Comparison of ENCODE assay signal across 8 cellular contexts in genomic region chr10:101042667-101043355, GRCh38. TPM values are rescaled to one million over a fixed set of nuclear protein-coding genes. Genes with fewer than 3 reads are reported as not detected.
DNase-seq lines count a peak whose midpoint lies in the region; ATAC-seq and TF ChIP-seq lines count a peak whose summit lies in the region.

No MANE protein-coding gene starts in this region.

- H3K27me3 ChIP-seq in adrenal gland (peaks cover 13% of the 10 kb centered on the region), heart right ventricle (peaks cover 0 to 28% (median 16%) of the 10 kb centered on the region in 7 donors), upper lobe of right lung (peaks cover 14% of the 10 kb centered on the region)

- ATAC-seq in HG02678 (IDR thresholded peaks at IDR 0.05; ENCODE audit: unreplicated experiment) (peak; percentile 95), heart right ventricle (peak; percentile 92 to 97 (median 95)), upper lobe of right lung (peak; percentile 97)

- TF ChIP-seq CTCF in GM12865 (IDR thresholded peaks at IDR 0.05; ENCODE audit: insufficient read depth, low read depth, low read length, missing control alignments), result no peak
- TF ChIP-seq CTCF in adrenal gland (IDR thresholded peaks at IDR 0.05), result no peak
- no peak for TF ChIP-seq CTCF in heart right ventricle (IDR thresholded peaks at IDR 0.05)
- no peak for TF ChIP-seq CTCF in upper lobe of right lung (IDR thresholded peaks at IDR 0.05)

- H3K27ac ChIP-seq in adrenal gland (peak overlapping the region; percentile 86 to 95 (median 89)), heart right ventricle (peak overlapping the region; percentile 47 to 91 (median 84)), upper lobe of right lung (peak overlapping the region; percentile 91)

- intact Hi-C loops in adrenal gland (cut with DNase I) (no loop called here), heart right ventricle (cut with DNase I) (loop anchor here in 5 of 10 donors (1.0 to 10.0 kb wide), 5 partner anchors 18 to 102 kb away; partner anchors contain the start of genes KAZALD1 (in 2 of the 5) and TLX1 (in 1 of the 5)), posterior vena cava (cut with DNase I) (no loop called here), upper lobe of right lung (cut with DNase I) (no loop called here)

- peak; percentile 95 for DNase-seq in GM12865 (ENCODE audit: low read depth)
- DNase-seq in NCI-H1417 (lab: John Stamatoyannopoulos, UW), result peak; percentile 87 to 95 (median 90)
- peak; percentile 96 for DNase-seq in SW480 (ENCODE audit: low spot score)
- peak; percentile 96 to 99 (median 98) for DNase-seq in adrenal gland
- peak; percentile 95 to 97 for DNase-seq in heart right ventricle
- DNase-seq in posterior vena cava (ENCODE audit: low spot score), result peak; percentile 99
- peak; percentile 99 for DNase-seq in upper lobe of right lung

- H3K36me3 ChIP-seq in adrenal gland (replicated peaks in 1 of 2), result peaks cover 0 to 23% of the 10 kb centered on the region in 2 donors
- H3K36me3 ChIP-seq in heart right ventricle, result peaks cover 0 to 25% (median 3%) of the 10 kb centered on the region in 9 donors
- peaks cover 23% of the 10 kb centered on the region for H3K36me3 ChIP-seq in upper lobe of right lung

- peak; percentile 38 to 65 for TF ChIP-seq POLR2A in adrenal gland (IDR thresholded peaks at IDR 0.05)

- H3K9me3 ChIP-seq in adrenal gland (replicated peaks in 1 of 3) (no peaks in the 10 kb centered on the region), heart right ventricle (no peaks in the 10 kb centered on the region), upper lobe of right lung (no peaks in the 10 kb centered on the region)

- peak overlapping the region; percentile 69 for H3K4me3 ChIP-seq in GM12865 (ENCODE audit: low read depth, low read length)
- peak overlapping the region in 3 of 4 donors; percentile 52 to 58 (median 56) for H3K4me3 ChIP-seq in adrenal gland
- peak overlapping the region; percentile 21 to 59 (median 53) for H3K4me3 ChIP-seq in heart right ventricle
- peak overlapping the region; percentile 63 for H3K4me3 ChIP-seq in upper lobe of right lung

- peaks cover 3 to 19% of the 10 kb centered on the region in 2 donors for H3K4me1 ChIP-seq in adrenal gland (replicated peaks in 1 of 2)
- H3K4me1 ChIP-seq in heart right ventricle, result peaks cover 3 to 28% (median 16%) of the 10 kb centered on the region in 9 donors
- peaks cover 20% of the 10 kb centered on the region for H3K4me1 ChIP-seq in upper lobe of right lung

- WGBS in adrenal gland, 4 donors, result 1 to 4% (median 2%) methylated on average over 32 to 39 of the region's 39 CpGs
- 3 to 5% methylated on average over 39 of the region's 39 CpGs for WGBS in heart right ventricle, 2 donors

RNA-seq across cellular contexts. Expression of gene SFXN3, which starts 11.8 kb away (rescaled TPM):
- total RNA-seq in adrenal gland, result 10 to 100 TPM; 20.4 to 54.0 (median 36.3) TPM
- polyA plus RNA-seq in adrenal gland, result 10 to 100 TPM; 24.1 to 32.8 (median 25.7) TPM
- total RNA-seq in heart right ventricle, result 10 to 100 TPM in 9 of 10 donors, 1 to 10 TPM in 1; 8.4 to 25.7 (median 14.2) TPM
- polyA plus RNA-seq in heart right ventricle, result 10 to 100 TPM; 16.6 to 23.6 TPM
- total RNA-seq in posterior vena cava, result 10 to 100 TPM; 72.7 to 79.5 TPM
- total RNA-seq in upper lobe of right lung, result 49.2 TPM

RNA-seq across cellular contexts. Expression of gene PDZD7, which starts 11.9 kb away (rescaled TPM):
- 1 to 10 TPM in 2 of 8 donors, under 1 TPM in 5, not detected in 1; 0.13 to 1.9 (median 0.60) TPM for total RNA-seq in adrenal gland
- polyA plus RNA-seq in adrenal gland, result 1 to 10 TPM in 2 of 3 donors, under 1 TPM in 1; 0.18 to 3.5 (median 1.0) TPM
- under 1 TPM in 9 of 10 donors, not detected in 1; 0.17 to 0.60 (median 0.22) TPM for total RNA-seq in heart right ventricle
- under 1 TPM; 0.13 to 0.66 TPM for polyA plus RNA-seq in heart right ventricle
- under 1 TPM; 0.48 to 0.83 TPM for total RNA-seq in posterior vena cava
- 1.6 TPM for total RNA-seq in upper lobe of right lung

RNA-seq across cellular contexts. Expression of gene KAZALD1, which starts 19.0 kb away (rescaled TPM):
- total RNA-seq in adrenal gland, result 1 to 10 TPM; 1.3 to 5.4 (median 2.1) TPM
- 1 to 10 TPM in 2 of 3 donors, under 1 TPM in 1; 0.55 to 3.9 (median 2.9) TPM for polyA plus RNA-seq in adrenal gland
- 10 to 100 TPM in 4 of 10 donors, 1 to 10 TPM in 6; 3.3 to 13.1 (median 8.5) TPM for total RNA-seq in heart right ventricle
- 10 to 100 TPM; 12.2 to 16.5 TPM for polyA plus RNA-seq in heart right ventricle
- 1 to 10 TPM; 6.5 to 9.3 TPM for total RNA-seq in posterior vena cava
- total RNA-seq in upper lobe of right lung, result 8.4 TPM

RNA-seq across cellular contexts. Expression of gene LZTS2, which starts 43.2 kb away (rescaled TPM):
- total RNA-seq in adrenal gland (100 to 1,000 TPM in 4 of 8 donors, 10 to 100 TPM in 4; 45.6 to 161 (median 101) TPM), heart right ventricle (10 to 100 TPM; 28.6 to 48.3 (median 38.9) TPM), posterior vena cava (10 to 100 TPM; 71.4 to 91.3 TPM), upper lobe of right lung (50.0 TPM)
- polyA plus RNA-seq in adrenal gland (100 to 1,000 TPM in 2 of 3 donors, 10 to 100 TPM in 1; 12.2 to 232 (median 126) TPM), heart right ventricle (10 to 100 TPM; 43.8 to 73.7 TPM)

RNA-seq across cellular contexts. Expression of gene TWNK, which starts 55.5 kb away (rescaled TPM):
- total RNA-seq in adrenal gland (10 to 100 TPM in 4 of 8 donors, 1 to 10 TPM in 4; 5.3 to 14.2 (median 10.2) TPM), heart right ventricle (1 to 10 TPM; 4.7 to 7.7 (median 5.4) TPM), posterior vena cava (1 to 10 TPM; 5.2 to 5.6 TPM), upper lobe of right lung (6.5 TPM)
- polyA plus RNA-seq in adrenal gland (10 to 100 TPM in 1 of 3 donors, 1 to 10 TPM in 2; 7.6 to 21.8 (median 9.0) TPM), heart right ventricle (1 to 10 TPM; 4.2 to 6.1 TPM)

Comparison
In these comparisons a context has a peak if more than half of its experiments do, and no peak if none do; other contexts are left out.
1. Peak in every context shown above with its lines: DNase-seq, ATAC-seq, H3K4me3 ChIP-seq and H3K27ac ChIP-seq.